In genomic region chr11:129279326-129280026, GRCh38 we compare ENCODE assay signal across 8 cellular contexts.
DNase-seq lines count a peak whose midpoint lies in the region; ATAC-seq and TF ChIP-seq lines count a peak whose summit lies in the region.

No MANE protein-coding gene starts in this region.

- H3K9ac ChIP-seq in Loucy (ENCODE audit: low read depth, low read length, poor library complexity, severe bottlenecking) = peak overlapping the region; percentile 82

- peak overlapping the region; percentile 94 for H3K4me3 ChIP-seq in Loucy (ENCODE audit: low read length, poor library complexity, severe bottlenecking)
- peak overlapping the region; percentile 67 to 78 for H3K4me3 ChIP-seq in ascending aorta
- H3K4me3 ChIP-seq in hepatocyte = peak overlapping the region; percentile 56
- H3K4me3 ChIP-seq in uterus = peak overlapping the region; percentile 50 to 56

- CTCF ChIA-PET in CD4-positive, alpha-beta T cell (lab: Charles Lee) = no interaction called here
- CTCF ChIA-PET in T-cell (lab: Charles Lee) = no interaction called here

- 3% methylated on average over 12 of the region's 103 CpGs for WGBS in hepatocyte (ENCODE audit: low lambda C conversion rate, missing lambda C conversion rate)

- H3K79me2 ChIP-seq in Loucy (ENCODE audit: insufficient read depth, low read length) (peaks cover 42% of the 10 kb centered on the region), hepatocyte (peaks cover 41% of the 10 kb centered on the region)

- H3K4me1 Mint-ChIP-seq in CD4-positive, alpha-beta T cell (ENCODE audit: low read depth) = peaks cover 41% of the 10 kb centered on the region
- peaks cover 28 to 42% (median 37%) of the 10 kb centered on the region in 3 donors for H3K4me1 Mint-ChIP-seq in T-cell

- peak overlapping the region; percentile 88 for H3K4me3 Mint-ChIP-seq in CD4-positive, alpha-beta T cell
- H3K4me3 Mint-ChIP-seq in T-cell = peak overlapping the region; percentile 77 to 88 (median 79)

- H3F3A ChIP-seq in Loucy (ENCODE audit: low read depth) = no peaks in the 10 kb centered on the region

- H4K20me1 ChIP-seq in Loucy (ENCODE audit: insufficient read depth, low read length, poor library complexity, severe bottlenecking) (peaks cover 21% of the 10 kb centered on the region), hepatocyte (ENCODE audit: insufficient read depth, poor library complexity, severe bottlenecking) (peaks cover 41% of the 10 kb centered on the region)

- no peaks in the 10 kb centered on the region for H3K9me3 Mint-ChIP-seq in CD4-positive, alpha-beta T cell
- H3K9me3 Mint-ChIP-seq in T-cell = no peaks in the 10 kb centered on the region

- POLR2A ChIA-PET in CD4-positive, alpha-beta T cell (lab: Charles Lee) = interaction anchor here (0.9 kb wide), 1 partner anchor 19 kb away, joined by 3 read pairs; no protein-coding TSS in a partner anchor
- POLR2A ChIA-PET in T-cell (lab: Charles Lee) = no interaction called here

- peak; percentile 38 to 66 for TF ChIP-seq POLR2A in uterus (IDR thresholded peaks at IDR 0.05)

- no peak overlapping the region for H3K27ac ChIP-seq in CD4-positive, alpha-beta T cell (ENCODE audit: low read depth, low read length)
- H3K27ac ChIP-seq in ascending aorta = peak overlapping the region in 1 of 2 donors; percentile 8
- peak overlapping the region; percentile 39 for H3K27ac ChIP-seq in hepatocyte
- H3K27ac ChIP-seq in uterus = peak overlapping the region; percentile 66 to 77

- H3K36me3 ChIP-seq in Loucy (ENCODE audit: insufficient read depth, low read length) (no peaks in the 10 kb centered on the region), ascending aorta (no peaks in the 10 kb centered on the region), hepatocyte (replicated peaks; ENCODE audit: insufficient read depth, low read depth) (no peaks in the 10 kb centered on the region), uterus (no peaks in the 10 kb centered on the region)

- peaks cover 18% of the 10 kb centered on the region for H3K27me3 Mint-ChIP-seq in CD4-positive, alpha-beta T cell
- peaks cover 0 to 34% of the 10 kb centered on the region in 2 donors for H3K27me3 Mint-ChIP-seq in T-cell

- H3K9me3 ChIP-seq in CD4-positive, alpha-beta T cell (ENCODE audit: control insufficient read depth, low read length) = no peaks in the 10 kb centered on the region
- H3K9me3 ChIP-seq in Loucy (ENCODE audit: insufficient read depth, low read depth, low read length) = no peaks in the 10 kb centered on the region
- H3K9me3 ChIP-seq in ascending aorta = no peaks in the 10 kb centered on the region
- no peaks in the 10 kb centered on the region for H3K9me3 ChIP-seq in hepatocyte (ENCODE audit: low read depth)
- no peaks in the 10 kb centered on the region for H3K9me3 ChIP-seq in uterus

- H3K27me3 ChIP-seq in CD4-positive, alpha-beta T cell (ENCODE audit: control insufficient read depth, insufficient read depth, low read length) = peaks cover 11% of the 10 kb centered on the region
- H3K27me3 ChIP-seq in Loucy (ENCODE audit: insufficient read depth, low read length, poor library complexity, severe bottlenecking) = no peaks in the 10 kb centered on the region
- H3K27me3 ChIP-seq in ascending aorta = no peaks in the 10 kb centered on the region
- H3K27me3 ChIP-seq in hepatocyte = no peaks in the 10 kb centered on the region
- H3K27me3 ChIP-seq in uterus = no peaks in the 10 kb centered on the region

- H3K36me3 Mint-ChIP-seq in CD4-positive, alpha-beta T cell (ENCODE audit: low read depth) = no peaks in the 10 kb centered on the region
- H3K36me3 Mint-ChIP-seq in T-cell = no peaks in the 10 kb centered on the region

- DNase-seq in CD4-positive, alpha-beta T cell = peak; percentile 50 to 78 (median 65)
- DNase-seq in T-cell = peak; percentile 36 to 78 (median 64)
- peak; percentile 14 to 83 for DNase-seq in ascending aorta (ENCODE audit: low spot score in 2 of 2)
- peak; percentile 94 for DNase-seq in hepatocyte (ENCODE audit: low spot score)
- DNase-seq in putamen (ENCODE audit: low spot score) = peak; percentile 86
- DNase-seq in uterus = peak; percentile 71 to 84

- H3K9me2 ChIP-seq in Loucy (replicated peaks; ENCODE audit: low read depth, low read length) (no peaks in the 10 kb centered on the region), hepatocyte (replicated peaks; ENCODE audit: insufficient read depth) (no peaks in the 10 kb centered on the region)

- ATAC-seq in CD4-positive, alpha-beta T cell (ENCODE audit: poor library complexity) = peak; percentile 80
- ATAC-seq in GM21528 (IDR thresholded peaks at IDR 0.05; ENCODE audit: low FRiP score, unreplicated experiment) = peak; percentile 60
- ATAC-seq in T-cell (replicated peaks in 1 of 4) = peak; percentile 82 to 84 (median 82)

- H3K4me1 ChIP-seq in Loucy (ENCODE audit: insufficient read depth, low read length, poor library complexity, severe bottlenecking) (peaks cover 55% of the 10 kb centered on the region), ascending aorta (peaks cover 0 to 4% of the 10 kb centered on the region in 2 donors), hepatocyte (ENCODE audit: insufficient read depth) (peaks cover 35% of the 10 kb centered on the region), uterus (peaks cover 0 to 12% of the 10 kb centered on the region in 2 donors)

- H2AFZ ChIP-seq in Loucy (ENCODE audit: low read length) (peak overlapping the region; percentile 93), hepatocyte (peak overlapping the region; percentile 92)

- no peak for TF ChIP-seq CTCF in CD4-positive, alpha-beta T cell (IDR thresholded peaks at IDR 0.05)
- no peak for TF ChIP-seq CTCF in Loucy (conservative IDR thresholded peaks at IDR 0.05; ENCODE audit: low read length)
- no peak for TF ChIP-seq CTCF in ascending aorta (IDR thresholded peaks at IDR 0.05)
- no peak for TF ChIP-seq CTCF in hepatocyte (IDR thresholded peaks at IDR 0.05; ENCODE audit: poor library complexity)
- peak in 1 of 4 experiments; percentile 11 for TF ChIP-seq CTCF in uterus (IDR thresholded peaks at IDR 0.05)

- intact Hi-C loops in CD4-positive, alpha-beta T cell (cut with DNase I, micrococcal nuclease) = loop anchor here in 1 of 2 experiments (5.0 to 10.0 kb wide), 5 partner anchors 48 to 1638 kb away; partner anchors contain the start of genes NFRKB, PRDM10 and SNX19
- intact Hi-C loops in ascending aorta (cut with DNase I) (loop anchor here (2.0 to 10.0 kb wide), 4 partner anchors 19 to 375 kb away; no protein-coding TSS in a partner anchor), uterus (cut with DNase I; ENCODE audit: low total_unique reads) (no loop called here)

- peak overlapping the region; percentile 86 for H3K4me2 ChIP-seq in Loucy (ENCODE audit: low read depth, low read length, poor library complexity, severe bottlenecking)
- H3K4me2 ChIP-seq in hepatocyte = peak overlapping the region; percentile 94

- H3K27ac Mint-ChIP-seq in CD4-positive, alpha-beta T cell = peak overlapping the region; percentile 66
- peak overlapping the region; percentile 63 to 74 for H3K27ac Mint-ChIP-seq in T-cell
